In genomic region chr19:46609511-46610412, GRCh38 we compare ENCODE assay signal across 2 cellular contexts.
TF ChIP-seq lines count a peak whose summit lies in the region.

No MANE protein-coding gene starts in this region.

TF ChIP-seq in IMR-90, 13 proteins besides CTCF, POLR2A, EP300 and RAD21:
- TF ChIP-seq MAZ (IDR thresholded peaks at IDR 0.05; ENCODE audit: borderline replicate concordance, low read depth, low read length) (no peak), NFE2L2 (IDR thresholded peaks at IDR 0.05; ENCODE audit: low read depth, low read length) (no peak), RCOR1 (IDR thresholded peaks at IDR 0.05; ENCODE audit: insufficient replicate concordance, low read length) (no peak), RFX5 (IDR thresholded peaks at IDR 0.05; ENCODE audit: low read depth, low read length) (no peak), CHD1 (IDR thresholded peaks at IDR 0.05; ENCODE audit: low read depth, low read length) (no peak), SMC3 (IDR thresholded peaks at IDR 0.05; ENCODE audit: low read depth, low read length) (no peak), USF2 (IDR thresholded peaks at IDR 0.05; ENCODE audit: low read depth, low read length) (no peak)

TF ChIP-seq in endothelial cell of umbilical vein, 7 proteins besides CTCF, POLR2A, EP300 and RAD21:
- TF ChIP-seq EZH2 (IDR thresholded peaks at IDR 0.05; ENCODE audit: borderline replicate concordance, low read depth, low read length, severe bottlenecking) (no peak), POLR2AphosphoS5 (IDR thresholded peaks at IDR 0.05; ENCODE audit: insufficient read depth, low read depth, low read length) (no peak), JUN (IDR thresholded peaks at IDR 0.05; ENCODE audit: borderline replicate concordance, insufficient read depth, insufficient read length, low read depth) (no peak), FOS (IDR thresholded peaks at IDR 0.05; ENCODE audit: borderline replicate concordance, insufficient read depth, low read length) (no peak), MAX (IDR thresholded peaks at IDR 0.05; ENCODE audit: insufficient read depth, insufficient read length) (no peak), MYC (IDR thresholded peaks at IDR 0.05; ENCODE audit: low read depth, low read length) (no peak), GATA2 (IDR thresholded peaks at IDR 0.05; ENCODE audit: insufficient read depth, insufficient read length, low read depth, low read length) (no peak)
